Comparison of ENCODE assay signal across 8 cellular contexts in genomic region chr11:62842171-62842717, GRCh38. TPM values are rescaled to one million over a fixed set of nuclear protein-coding genes. Genes with fewer than 3 reads are reported as not detected.
DNase-seq lines count a peak whose midpoint lies in the region; ATAC-seq and TF ChIP-seq lines count a peak whose summit lies in the region.

No MANE protein-coding gene starts in this region.

- peaks cover 5% of the 10 kb centered on the region for H3K36me3 ChIP-seq in osteoblast (ENCODE audit: insufficient read depth, low read length)

- no peaks in the 10 kb centered on the region for H4K20me1 ChIP-seq in osteoblast (ENCODE audit: insufficient read depth, low read length)

- H3K4me2 ChIP-seq in osteoblast (ENCODE audit: insufficient read depth, low read length): peak overlapping the region; percentile 78

- no peaks in the 10 kb centered on the region for H3K9me3 ChIP-seq in osteoblast (ENCODE audit: low read depth, low read length)

- ATAC-seq in HG03460 (IDR thresholded peaks at IDR 0.05; ENCODE audit: unreplicated experiment): no peak

- peaks cover 20% of the 10 kb centered on the region for H3K79me2 ChIP-seq in osteoblast (ENCODE audit: insufficient read depth, low read length)

- DNase-seq in DMS53 (lab: John Stamatoyannopoulos, UW): peak; percentile 71
- no peak for DNase-seq in DMS53 treated with DMSO at 0.1 percent for 48 hours (lab: John Stamatoyannopoulos, UW; ENCODE audit: unreplicated experiment)
- peak; percentile 66 for DNase-seq in activated CD4-positive, CD25-positive, alpha-beta regulatory T cell treated with anti-CD3 and anti-CD28 coated beads, Interleukin-2, amount 50 U/mL, for 72 hours
- DNase-seq in fibroblast of mammary gland (ENCODE audit: low read depth): no peak
- peak; percentile 48 for DNase-seq in osteoblast (ENCODE audit: insufficient read length, low spot score, missing footprints)
- DNase-seq in SIG-M5 (lab: John Stamatoyannopoulos, UW): no peak
- DNase-seq in SKM-1 (lab: John Stamatoyannopoulos, UW; ENCODE audit: unreplicated experiment): no peak

- peaks cover 23% of the 10 kb centered on the region for H3K4me1 ChIP-seq in osteoblast (ENCODE audit: insufficient read depth, low read length)

- peak overlapping the region; percentile 99 for H3K27ac ChIP-seq in osteoblast (ENCODE audit: low read depth, low read length)

- TF ChIP-seq CTCF in fibroblast of mammary gland (conservative IDR thresholded peaks at IDR 0.05; ENCODE audit: control insufficient read depth, insufficient read depth, low read depth, low read length) (no peak), osteoblast (IDR thresholded peaks at IDR 0.05; ENCODE audit: extremely low read depth, low read depth, low read length) (no peak)

- H2AFZ ChIP-seq in osteoblast (ENCODE audit: low read length): peak overlapping the region; percentile 88

- H3K4me3 ChIP-seq in fibroblast of mammary gland (ENCODE audit: control insufficient read depth, low read depth, low read length): peak overlapping the region; percentile 30
- peak overlapping the region; percentile 67 for H3K4me3 ChIP-seq in osteoblast (ENCODE audit: insufficient read depth, low read length)

- no peaks in the 10 kb centered on the region for H3K27me3 ChIP-seq in osteoblast (ENCODE audit: insufficient read depth, low read length)

RNA-seq across cellular contexts. Expression of gene WDR74, which starts 2.9 kb away (rescaled TPM):
- 31.2 and 34.0 TPM in 2 replicates for total RNA-seq in osteoblast

RNA-seq across cellular contexts. Expression of gene TEX54, which starts 9.6 kb away (rescaled TPM):
- not detected in 2 replicates for total RNA-seq in osteoblast

RNA-seq across cellular contexts. Expression of gene STX5, which starts 10.4 kb away (rescaled TPM):
- 35.8 and 40.7 TPM in 2 replicates for total RNA-seq in osteoblast

RNA-seq across cellular contexts. Expression of gene NXF1, which starts 37.0 kb away (rescaled TPM):
- 25.6 and 31.1 TPM in 2 replicates for total RNA-seq in osteoblast

RNA-seq across cellular contexts. Expression of gene SLC3A2, which starts 38.5 kb away (rescaled TPM):
- total RNA-seq in osteoblast: 217 and 259 TPM in 2 replicates

Comparison
In these comparisons a context has a peak if more than half of its experiments do, and no peak if none do; other contexts are left out.
1. DNase-seq: peak in DMS53 (single experiment), activated CD4-positive, CD25-positive, alpha-beta regulatory T cell treated with anti-CD3 and anti-CD28 coated beads, Interleukin-2, amount 50 U/mL, for 72 hours (single experiment) and osteoblast (single experiment); none in DMS53 treated with DMSO at 0.1 percent for 48 hours (single experiment), fibroblast of mammary gland (single experiment), SIG-M5 (single experiment) and SKM-1 (single experiment).